In genomic region chr15:92796163-92796611, GRCh38 we compare ENCODE assay signal across 17 cellular contexts.
"Had no signal": no experiment of that assay in that cellular context is flagged by ENCODE, and none has a peak within 500 bp of the region (broad histone marks: within the 10 kb centered on the region; RNA-seq: fewer than 3 reads in every experiment).

No MANE protein-coding gene starts in this region.

- H3K27me3 ChIP-seq: colonic mucosa, foreskin keratinocyte, right atrium auricular region, testis, tibial nerve had no signal

- H3K36me3 ChIP-seq: colonic mucosa, right atrium auricular region, tibial nerve had no signal

- H3K4me3 Mint-ChIP-seq: endodermal cell; naive thymus-derived CD8-positive, alpha-beta T cell; stimulated activated memory B cell treated with anti-CD40 and anti-IgM and Interleukin-4, amounts not matched to agents 10 μg/mL and 1 μg/mL and 100 μg/mL, for 72 hours; stimulated activated naive CD8-positive, alpha-beta T cell treated with anti-CD3 and anti-CD28 coated beads, Interleukin-15, Interleukin-2, amounts not matched to agents 100 ng/mL and 50 ng/mL, for 24 hours had no signal

- ATAC-seq: foreskin keratinocyte; naive thymus-derived CD8-positive, alpha-beta T cell; stimulated activated memory B cell treated with anti-CD40 and anti-IgM and Interleukin-4, amounts not matched to agents 10 μg/mL and 1 μg/mL and 100 μg/mL, for 72 hours had no signal

- H3K36me3 Mint-ChIP-seq: naive thymus-derived CD8-positive, alpha-beta T cell; stimulated activated memory B cell treated with anti-CD40 and anti-IgM and Interleukin-4, amounts not matched to agents 10 μg/mL and 1 μg/mL and 100 μg/mL, for 72 hours had no signal

- DNase-seq: cerebellar nuclear complex; colonic mucosa; effector CD4-positive, alpha-beta T cell; endodermal cell; erythroblast; foreskin keratinocyte; left colon; mesendoderm; naive thymus-derived CD8-positive, alpha-beta T cell; stimulated activated CD4-positive, alpha-beta T cell treated with anti-CD3 and anti-CD28 coated beads, Interleukin-1b, Interleukin-23, amount 100 ng/mL, for 48 hours; stimulated activated CD4-positive, alpha-beta T cell treated with anti-CD3 and anti-CD28 coated beads, Interleukin-4, amount 100 ng/mL, for 24 hours; testis had no signal

- H3K27ac Mint-ChIP-seq: endodermal cell; stimulated activated memory B cell treated with anti-CD40 and anti-IgM and Interleukin-4, amounts not matched to agents 10 μg/mL and 1 μg/mL and 100 μg/mL, for 72 hours; stimulated activated naive CD8-positive, alpha-beta T cell treated with anti-CD3 and anti-CD28 coated beads, Interleukin-15, Interleukin-2, amounts not matched to agents 100 ng/mL and 50 ng/mL, for 24 hours had no signal

- H3K27me3 Mint-ChIP-seq: stimulated activated memory B cell treated with anti-CD40 and anti-IgM and Interleukin-4, amounts not matched to agents 10 μg/mL and 1 μg/mL and 100 μg/mL, for 72 hours; stimulated activated naive CD8-positive, alpha-beta T cell treated with anti-CD3 and anti-CD28 coated beads, Interleukin-15, Interleukin-2, amounts not matched to agents 100 ng/mL and 50 ng/mL, for 24 hours had no signal

- H3K9me3 ChIP-seq: colonic mucosa, right atrium auricular region, testis, tibial nerve had no signal

- H3K4me2 ChIP-seq: smooth muscle cell had no signal

- H3K27ac ChIP-seq: colonic mucosa, foreskin keratinocyte, right atrium auricular region, testis, tibial nerve had no signal

- H3K9me3 Mint-ChIP-seq: endodermal cell; naive thymus-derived CD8-positive, alpha-beta T cell; stimulated activated memory B cell treated with anti-CD40 and anti-IgM and Interleukin-4, amounts not matched to agents 10 μg/mL and 1 μg/mL and 100 μg/mL, for 72 hours; stimulated activated naive CD8-positive, alpha-beta T cell treated with anti-CD3 and anti-CD28 coated beads, Interleukin-15, Interleukin-2, amounts not matched to agents 100 ng/mL and 50 ng/mL, for 24 hours had no signal

- H3K4me1 ChIP-seq: colonic mucosa, testis had no signal

- H3K4me3 ChIP-seq: colonic mucosa, right atrium auricular region, smooth muscle cell, testis, tibial nerve had no signal

- H3K4me1 Mint-ChIP-seq: endodermal cell had no signal
